In genomic region chr11:120001161-120002135, GRCh38 we compare ENCODE assay signal across 21 cellular contexts.
DNase-seq lines count a peak whose midpoint lies in the region; TF ChIP-seq lines count a peak whose summit lies in the region.
"Had no signal": no experiment of that assay in that cellular context is flagged by ENCODE, and none has a peak within 500 bp of the region (broad histone marks: within the 10 kb centered on the region; RNA-seq: fewer than 3 reads in every experiment).

No MANE protein-coding gene starts in this region.

- TF ChIP-seq EP300 in transverse colon (IDR thresholded peaks at IDR 0.05; ENCODE audit: low read depth): no peak

- no peak overlapping the region for H3K27ac Mint-ChIP-seq in chondrocyte (ENCODE audit: unreplicated experiment)
- no peak overlapping the region for H3K27ac Mint-ChIP-seq in MCF 10A (ENCODE audit: low read depth, unreplicated experiment)
- H3K27ac Mint-ChIP-seq: activated CD8-positive, alpha-beta T cell treated with anti-CD3 and anti-CD28 coated beads for 36 hours; activated naive CD4-positive, alpha-beta T cell treated with anti-CD3 and anti-CD28 coated beads, Interleukin-2, amount 10 ng/mL, durations not matched to agents 7 days and 5 days; nephron; T-cell had no signal

- intact Hi-C loops in MCF 10A (cut with micrococcal nuclease) (no loop called here), transverse colon (cut with DNase I; ENCODE audit: low total_unique reads) (no loop called here)

- H3K4me1 Mint-ChIP-seq in chondrocyte (ENCODE audit: low read depth) (no peaks in the 10 kb centered on the region), MCF 10A (ENCODE audit: insufficient read depth, unreplicated experiment) (no peaks in the 10 kb centered on the region)
- H3K4me1 Mint-ChIP-seq: activated naive CD4-positive, alpha-beta T cell treated with anti-CD3 and anti-CD28 coated beads, Interleukin-2, amount 10 ng/mL, durations not matched to agents 7 days and 5 days; T-cell had no signal

- 51 to 58% methylated on average over 11 to 14 of the region's 14 CpGs for WGBS in transverse colon (ENCODE audit: low coverage in 1 of 2), 2 donors

- H3K9me3 Mint-ChIP-seq in chondrocyte (ENCODE audit: low read depth): peaks cover 3% of the 10 kb centered on the region
- H3K9me3 Mint-ChIP-seq in MCF 10A (ENCODE audit: unreplicated experiment): no peaks in the 10 kb centered on the region
- H3K9me3 Mint-ChIP-seq: activated CD8-positive, alpha-beta T cell treated with anti-CD3 and anti-CD28 coated beads for 36 hours; activated naive CD4-positive, alpha-beta T cell treated with anti-CD3 and anti-CD28 coated beads, Interleukin-2, amount 10 ng/mL, durations not matched to agents 7 days and 5 days; activated T-cell treated with anti-CD3 and anti-CD28 coated beads, Interleukin-2, amount 50 U/mL, for 4 hours had no signal

- TF ChIP-seq CTCF in chondrocyte (IDR thresholded peaks at IDR 0.05) (no peak), MCF 10A (IDR thresholded peaks at IDR 0.05; ENCODE audit: unreplicated experiment) (no peak), transverse colon (IDR thresholded peaks at IDR 0.05) (no peak)

- POLR2A ChIA-PET in MCF 10A (lab: Yijun Ruan, JAX): no interaction called here

- no peaks in the 10 kb centered on the region for H3K9me3 ChIP-seq in transverse colon
- H3K9me3 ChIP-seq: ascending aorta, spleen, thoracic aorta had no signal

- CTCF ChIA-PET in MCF 10A (lab: Yijun Ruan, JAX): interaction anchor here (0.6 to 1.6 kb wide), 3 partner anchors 106 to 272 kb away, joined by 3 to 6 read pairs (median 3); partner anchors contain the start of gene NECTIN1

- no peaks in the 10 kb centered on the region for H3K36me3 ChIP-seq in transverse colon
- H3K36me3 ChIP-seq: ascending aorta, spleen, thoracic aorta had no signal

- DNase-seq in DMS153 treated with DMSO at 0.1 percent for 48 hours (lab: John Stamatoyannopoulos, UW; ENCODE audit: unreplicated experiment): peak; percentile 59
- DNase-seq in NCI-H1417 treated with DMSO at 0.1 percent for 48 hours (lab: John Stamatoyannopoulos, UW): peak; percentile 84
- peak; percentile 9 for DNase-seq in NCI-H774 (lab: John Stamatoyannopoulos, UW)
- DNase-seq in iPS-NIHi7 (ENCODE audit: extremely low spot score): peak; percentile 26
- no peak for DNase-seq in chondrocyte (ENCODE audit: low spot score)
- no peak for DNase-seq in SKM-1 (lab: John Stamatoyannopoulos, UW; ENCODE audit: unreplicated experiment)
- DNase-seq in MCF 10A (ENCODE audit: unreplicated experiment): no peak
- DNase-seq in transverse colon: no peak
- DNase-seq: activated CD8-positive, alpha-beta T cell treated with anti-CD3 and anti-CD28 coated beads for 36 hours; activated naive CD4-positive, alpha-beta T cell treated with anti-CD3 and anti-CD28 coated beads, Interleukin-2, amount 10 ng/mL, durations not matched to agents 7 days and 5 days; activated T-cell treated with anti-CD3 and anti-CD28 coated beads, Interleukin-2, amount 50 U/mL, for 4 hours; cerebellar nuclear complex; GM23248; kidney; mesendoderm; NCI-H2029; spleen; T-cell had no signal

- H3K4me3 ChIP-seq in transverse colon: no peak overlapping the region
- H3K4me3 ChIP-seq: ascending aorta, GM23248, spleen, thoracic aorta had no signal

- no peaks in the 10 kb centered on the region for H3K4me1 ChIP-seq in transverse colon
- H3K4me1 ChIP-seq: ascending aorta, spleen had no signal

- H3K36me3 Mint-ChIP-seq in chondrocyte (ENCODE audit: low read depth) (no peaks in the 10 kb centered on the region), MCF 10A (ENCODE audit: insufficient read depth, unreplicated experiment) (no peaks in the 10 kb centered on the region)
- H3K36me3 Mint-ChIP-seq: activated naive CD4-positive, alpha-beta T cell treated with anti-CD3 and anti-CD28 coated beads, Interleukin-2, amount 10 ng/mL, durations not matched to agents 7 days and 5 days; T-cell had no signal

- BruUV-seq in MCF 10A (replicated peaks; lab: Mats Ljungman, UMichigan): no TSS peak

- no peak for TF ChIP-seq POLR2A in transverse colon (IDR thresholded peaks at IDR 0.05)

- peaks cover 45% of the 10 kb centered on the region for H3K27me3 Mint-ChIP-seq in chondrocyte (ENCODE audit: low read depth)
- peaks cover 44% of the 10 kb centered on the region for H3K27me3 Mint-ChIP-seq in MCF 10A (ENCODE audit: insufficient read depth, unreplicated experiment)

- in situ Hi-C loops in transverse colon (cut with MboI; ENCODE audit: low pct_ligation_motif_present in 1 of 4, low pct_unique_long_range_greater_than_20kb in 1 of 4, low sequenced_read_pairs in 3 of 4): no loop called here

- H3K27me3 ChIP-seq in transverse colon: no peaks in the 10 kb centered on the region
- H3K27me3 ChIP-seq: ascending aorta had no signal

- no peak overlapping the region for H3K27ac ChIP-seq in transverse colon
- H3K27ac ChIP-seq: ascending aorta, GM23248, spleen, thoracic aorta had no signal

- H3K4me3 Mint-ChIP-seq in chondrocyte (ENCODE audit: unreplicated experiment): no peak overlapping the region
- no peak overlapping the region for H3K4me3 Mint-ChIP-seq in MCF 10A (ENCODE audit: unreplicated experiment)
- H3K4me3 Mint-ChIP-seq: activated CD8-positive, alpha-beta T cell treated with anti-CD3 and anti-CD28 coated beads for 36 hours; activated naive CD4-positive, alpha-beta T cell treated with anti-CD3 and anti-CD28 coated beads, Interleukin-2, amount 10 ng/mL, durations not matched to agents 7 days and 5 days; activated T-cell treated with anti-CD3 and anti-CD28 coated beads, Interleukin-2, amount 50 U/mL, for 4 hours; nephron; T-cell had no signal

Comparison
In these comparisons a context has a peak if more than half of its experiments do, and no peak if none do; other contexts are left out.
1. DNase-seq: peak in DMS153 treated with DMSO at 0.1 percent for 48 hours (single experiment), NCI-H1417 treated with DMSO at 0.1 percent for 48 hours (single experiment), NCI-H774 (single experiment) and iPS-NIHi7 (single experiment); none in chondrocyte (single experiment), SKM-1 (single experiment), MCF 10A (single experiment) and transverse colon (single experiment).